In genomic region chr1:21312407-21312992, GRCh38 we compare ENCODE assay signal across 1 cellular context.
TF ChIP-seq lines count a peak whose summit lies in the region.

No MANE protein-coding gene starts in this region.

TF ChIP-seq in HepG2, 621 proteins besides CTCF, POLR2A, EP300 and RAD21 (continued from another document and continues in another):
- TF ChIP-seq PTBP1 (IDR thresholded peaks at IDR 0.05; ENCODE audit: low read depth, low read length, poor library complexity, severe bottlenecking) (no peak), PRPF4 (IDR thresholded peaks at IDR 0.05; ENCODE audit: low read depth, low read length, poor library complexity, severe bottlenecking) (no peak), HNF1A (IDR thresholded peaks at IDR 0.05; ENCODE audit: low read depth) (no peak), HNF1A (CRISPR knock-in tag; IDR thresholded peaks at IDR 0.05; ENCODE audit: borderline replicate concordance) (no peak), NFE2 (CRISPR knock-in tag; IDR thresholded peaks at IDR 0.05) (no peak), PPARG (CRISPR knock-in tag; conservative IDR thresholded peaks at IDR 0.05) (peak; percentile 58; the same call in 1 of the 2 replicates), NFYC (CRISPR knock-in tag; IDR thresholded peaks at IDR 0.05) (no peak), ARID5B (CRISPR knock-in tag; IDR thresholded peaks at IDR 0.05) (peak; percentile 91), ZNF713 (CRISPR knock-in tag; IDR thresholded peaks at IDR 0.05) (no peak), ZSCAN21 (CRISPR knock-in tag; IDR thresholded peaks at IDR 0.05; ENCODE audit: borderline replicate concordance) (no peak), ZNF766 (CRISPR knock-in tag; IDR thresholded peaks at IDR 0.05; ENCODE audit: borderline replicate concordance) (no peak), ZNF550 (CRISPR knock-in tag; IDR thresholded peaks at IDR 0.05; ENCODE audit: borderline replicate concordance) (no peak), ZNF326 (CRISPR knock-in tag; IDR thresholded peaks at IDR 0.05; ENCODE audit: borderline replicate concordance) (no peak), HOXA7 (CRISPR knock-in tag; IDR thresholded peaks at IDR 0.05) (no peak), ZNF18 (CRISPR knock-in tag; IDR thresholded peaks at IDR 0.05; ENCODE audit: insufficient replicate concordance) (no peak), CEBPZ (IDR thresholded peaks at IDR 0.05; ENCODE audit: low read length) (no peak), ZNF552 (CRISPR knock-in tag; IDR thresholded peaks at IDR 0.05; ENCODE audit: borderline replicate concordance) (no peak), YEATS2 (CRISPR knock-in tag; IDR thresholded peaks at IDR 0.05; ENCODE audit: borderline replicate concordance) (peak; percentile 39; the same call in 1 of the 2 replicates), SRSF9 (IDR thresholded peaks at IDR 0.05; ENCODE audit: borderline replicate concordance, insufficient read depth, low read depth, low read length, poor library complexity, severe bottlenecking) (no peak), RFXAP (CRISPR knock-in tag; IDR thresholded peaks at IDR 0.05; ENCODE audit: borderline replicate concordance) (no peak), NR2F1 (CRISPR knock-in tag; IDR thresholded peaks at IDR 0.05) (peak; percentile 87 to 89), ZNF33A (CRISPR knock-in tag; IDR thresholded peaks at IDR 0.05; ENCODE audit: borderline replicate concordance) (no peak), ZNF605 (CRISPR knock-in tag; IDR thresholded peaks at IDR 0.05) (no peak), ZMYM3 (CRISPR knock-in tag; IDR thresholded peaks at IDR 0.05) (peak; percentile 93), REPIN1 (CRISPR knock-in tag; IDR thresholded peaks at IDR 0.05; ENCODE audit: borderline replicate concordance, low read depth) (no peak), ZMYM2 (CRISPR knock-in tag; IDR thresholded peaks at IDR 0.05) (peak; percentile 84), ZNF337 (CRISPR knock-in tag; IDR thresholded peaks at IDR 0.05; ENCODE audit: borderline replicate concordance, low read depth) (no peak), ZHX1 (CRISPR knock-in tag; IDR thresholded peaks at IDR 0.05; ENCODE audit: low read depth) (no peak)
- TF ChIP-seq, protein P1, sequence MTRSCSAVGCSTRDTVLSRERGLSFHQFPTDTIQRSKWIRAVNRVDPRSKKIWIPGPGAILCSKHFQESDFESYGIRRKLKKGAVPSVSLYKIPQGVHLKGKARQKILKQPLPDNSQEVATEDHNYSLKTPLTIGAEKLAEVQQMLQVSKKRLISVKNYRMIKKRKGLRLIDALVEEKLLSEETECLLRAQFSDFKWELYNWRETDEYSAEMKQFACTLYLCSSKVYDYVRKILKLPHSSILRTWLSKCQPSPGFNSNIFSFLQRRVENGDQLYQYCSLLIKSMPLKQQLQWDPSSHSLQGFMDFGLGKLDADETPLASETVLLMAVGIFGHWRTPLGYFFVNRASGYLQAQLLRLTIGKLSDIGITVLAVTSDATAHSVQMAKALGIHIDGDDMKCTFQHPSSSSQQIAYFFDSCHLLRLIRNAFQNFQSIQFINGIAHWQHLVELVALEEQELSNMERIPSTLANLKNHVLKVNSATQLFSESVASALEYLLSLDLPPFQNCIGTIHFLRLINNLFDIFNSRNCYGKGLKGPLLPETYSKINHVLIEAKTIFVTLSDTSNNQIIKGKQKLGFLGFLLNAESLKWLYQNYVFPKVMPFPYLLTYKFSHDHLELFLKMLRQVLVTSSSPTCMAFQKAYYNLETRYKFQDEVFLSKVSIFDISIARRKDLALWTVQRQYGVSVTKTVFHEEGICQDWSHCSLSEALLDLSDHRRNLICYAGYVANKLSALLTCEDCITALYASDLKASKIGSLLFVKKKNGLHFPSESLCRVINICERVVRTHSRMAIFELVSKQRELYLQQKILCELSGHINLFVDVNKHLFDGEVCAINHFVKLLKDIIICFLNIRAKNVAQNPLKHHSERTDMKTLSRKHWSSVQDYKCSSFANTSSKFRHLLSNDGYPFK (CRISPR knock-in tag; IDR thresholded peaks at IDR 0.05; ENCODE audit: borderline replicate concordance): no peak
- TF ChIP-seq, protein P2, sequence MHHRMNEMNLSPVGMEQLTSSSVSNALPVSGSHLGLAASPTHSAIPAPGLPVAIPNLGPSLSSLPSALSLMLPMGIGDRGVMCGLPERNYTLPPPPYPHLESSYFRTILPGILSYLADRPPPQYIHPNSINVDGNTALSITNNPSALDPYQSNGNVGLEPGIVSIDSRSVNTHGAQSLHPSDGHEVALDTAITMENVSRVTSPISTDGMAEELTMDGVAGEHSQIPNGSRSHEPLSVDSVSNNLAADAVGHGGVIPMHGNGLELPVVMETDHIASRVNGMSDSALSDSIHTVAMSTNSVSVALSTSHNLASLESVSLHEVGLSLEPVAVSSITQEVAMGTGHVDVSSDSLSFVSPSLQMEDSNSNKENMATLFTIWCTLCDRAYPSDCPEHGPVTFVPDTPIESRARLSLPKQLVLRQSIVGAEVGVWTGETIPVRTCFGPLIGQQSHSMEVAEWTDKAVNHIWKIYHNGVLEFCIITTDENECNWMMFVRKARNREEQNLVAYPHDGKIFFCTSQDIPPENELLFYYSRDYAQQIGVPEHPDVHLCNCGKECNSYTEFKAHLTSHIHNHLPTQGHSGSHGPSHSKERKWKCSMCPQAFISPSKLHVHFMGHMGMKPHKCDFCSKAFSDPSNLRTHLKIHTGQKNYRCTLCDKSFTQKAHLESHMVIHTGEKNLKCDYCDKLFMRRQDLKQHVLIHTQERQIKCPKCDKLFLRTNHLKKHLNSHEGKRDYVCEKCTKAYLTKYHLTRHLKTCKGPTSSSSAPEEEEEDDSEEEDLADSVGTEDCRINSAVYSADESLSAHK (CRISPR knock-in tag; IDR thresholded peaks at IDR 0.05; ENCODE audit: borderline replicate concordance): no peak
- TF ChIP-seq, protein P3, sequence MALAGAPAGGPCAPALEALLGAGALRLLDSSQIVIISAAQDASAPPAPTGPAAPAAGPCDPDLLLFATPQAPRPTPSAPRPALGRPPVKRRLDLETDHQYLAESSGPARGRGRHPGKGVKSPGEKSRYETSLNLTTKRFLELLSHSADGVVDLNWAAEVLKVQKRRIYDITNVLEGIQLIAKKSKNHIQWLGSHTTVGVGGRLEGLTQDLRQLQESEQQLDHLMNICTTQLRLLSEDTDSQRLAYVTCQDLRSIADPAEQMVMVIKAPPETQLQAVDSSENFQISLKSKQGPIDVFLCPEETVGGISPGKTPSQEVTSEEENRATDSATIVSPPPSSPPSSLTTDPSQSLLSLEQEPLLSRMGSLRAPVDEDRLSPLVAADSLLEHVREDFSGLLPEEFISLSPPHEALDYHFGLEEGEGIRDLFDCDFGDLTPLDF (CRISPR knock-in tag; IDR thresholded peaks at IDR 0.05): no peak
